1 cellular context compared by ENCODE assay signal in genomic region chr2:127255721-127256120, GRCh38.
TF ChIP-seq lines count a peak whose summit lies in the region.

No MANE protein-coding gene starts in this region.

TF ChIP-seq in HepG2, 621 proteins besides CTCF, POLR2A, EP300 and RAD21:
- no peak for TF ChIP-seq ZBTB39 (CRISPR knock-in tag; IDR thresholded peaks at IDR 0.05)
- no peak for TF ChIP-seq PPARG (CRISPR knock-in tag; conservative IDR thresholded peaks at IDR 0.05)
- TF ChIP-seq, protein P1, sequence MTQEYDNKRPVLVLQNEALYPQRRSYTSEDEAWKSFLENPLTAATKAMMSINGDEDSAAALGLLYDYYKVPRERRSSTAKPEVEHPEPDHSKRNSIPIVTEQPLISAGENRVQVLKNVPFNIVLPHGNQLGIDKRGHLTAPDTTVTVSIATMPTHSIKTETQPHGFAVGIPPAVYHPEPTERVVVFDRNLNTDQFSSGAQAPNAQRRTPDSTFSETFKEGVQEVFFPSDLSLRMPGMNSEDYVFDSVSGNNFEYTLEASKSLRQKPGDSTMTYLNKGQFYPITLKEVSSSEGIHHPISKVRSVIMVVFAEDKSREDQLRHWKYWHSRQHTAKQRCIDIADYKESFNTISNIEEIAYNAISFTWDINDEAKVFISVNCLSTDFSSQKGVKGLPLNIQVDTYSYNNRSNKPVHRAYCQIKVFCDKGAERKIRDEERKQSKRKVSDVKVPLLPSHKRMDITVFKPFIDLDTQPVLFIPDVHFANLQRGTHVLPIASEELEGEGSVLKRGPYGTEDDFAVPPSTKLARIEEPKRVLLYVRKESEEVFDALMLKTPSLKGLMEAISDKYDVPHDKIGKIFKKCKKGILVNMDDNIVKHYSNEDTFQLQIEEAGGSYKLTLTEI (CRISPR knock-in tag; conservative IDR thresholded peaks at IDR 0.05), result no peak
- TF ChIP-seq HNF4G (IDR thresholded peaks at IDR 0.05; ENCODE audit: borderline replicate concordance, low read depth, low read length), result no peak
- TF ChIP-seq HNF4G (CRISPR knock-in tag; IDR thresholded peaks at IDR 0.05; ENCODE audit: borderline replicate concordance, low read depth), result no peak
- TF ChIP-seq ETV5 (CRISPR knock-in tag; IDR thresholded peaks at IDR 0.05; ENCODE audit: borderline replicate concordance), result no peak
- no peak for TF ChIP-seq HDAC1 (CRISPR knock-in tag; IDR thresholded peaks at IDR 0.05)
- TF ChIP-seq ADNP (CRISPR knock-in tag; IDR thresholded peaks at IDR 0.05), result no peak
- TF ChIP-seq, protein P2, sequence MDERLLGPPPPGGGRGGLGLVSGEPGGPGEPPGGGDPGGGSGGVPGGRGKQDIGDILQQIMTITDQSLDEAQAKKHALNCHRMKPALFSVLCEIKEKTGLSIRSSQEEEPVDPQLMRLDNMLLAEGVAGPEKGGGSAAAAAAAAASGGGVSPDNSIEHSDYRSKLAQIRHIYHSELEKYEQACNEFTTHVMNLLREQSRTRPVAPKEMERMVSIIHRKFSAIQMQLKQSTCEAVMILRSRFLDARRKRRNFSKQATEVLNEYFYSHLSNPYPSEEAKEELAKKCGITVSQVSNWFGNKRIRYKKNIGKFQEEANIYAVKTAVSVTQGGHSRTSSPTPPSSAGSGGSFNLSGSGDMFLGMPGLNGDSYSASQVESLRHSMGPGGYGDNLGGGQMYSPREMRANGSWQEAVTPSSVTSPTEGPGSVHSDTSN (CRISPR knock-in tag; IDR thresholded peaks at IDR 0.05), result no peak
- no peak for TF ChIP-seq TCF7L2 (IDR thresholded peaks at IDR 0.05; ENCODE audit: low read depth, low read length)
- no peak for TF ChIP-seq CBX2 (IDR thresholded peaks at IDR 0.05; ENCODE audit: low read depth, low read length)
- no peak for TF ChIP-seq CBX2 (CRISPR knock-in tag; IDR thresholded peaks at IDR 0.05; ENCODE audit: low read depth)
- TF ChIP-seq GFI1 (CRISPR knock-in tag; IDR thresholded peaks at IDR 0.05; ENCODE audit: borderline replicate concordance), result no peak
- TF ChIP-seq NFRKB (IDR thresholded peaks at IDR 0.05), result no peak
- no peak for TF ChIP-seq ZHX1 (CRISPR knock-in tag; IDR thresholded peaks at IDR 0.05; ENCODE audit: low read depth)
- TF ChIP-seq ATF1 (CRISPR knock-in tag; IDR thresholded peaks at IDR 0.05), result no peak
- no peak for TF ChIP-seq ZNF879 (CRISPR knock-in tag; IDR thresholded peaks at IDR 0.05)
- TF ChIP-seq ZBTB40 (IDR thresholded peaks at IDR 0.05), result no peak
- TF ChIP-seq ZBTB40 (CRISPR knock-in tag; IDR thresholded peaks at IDR 0.05), result no peak
- no peak for TF ChIP-seq ZNF713 (CRISPR knock-in tag; IDR thresholded peaks at IDR 0.05)
